In genomic region chr14:72613196-72613974, GRCh38 we compare ENCODE assay signal across 10 cellular contexts.
DNase-seq lines count a peak whose midpoint lies in the region; ATAC-seq and TF ChIP-seq lines count a peak whose summit lies in the region.
"Had no signal": no experiment of that assay in that cellular context is flagged by ENCODE, and none has a peak within 500 bp of the region (broad histone marks: within the 10 kb centered on the region; RNA-seq: fewer than 3 reads in every experiment).

No MANE protein-coding gene starts in this region.

- no peak for DNase-seq in HFFc6
- DNase-seq in Right ventricle myocardium superior = peak; percentile 91
- peak; percentile 4 for DNase-seq in progenitor cell of endocrine pancreas (ENCODE audit: low spot score, unreplicated experiment)
- DNase-seq in SW 1271 (lab: John Stamatoyannopoulos, UW) = no peak
- DNase-seq in globus pallidus (ENCODE audit: low spot score) = no peak
- no peak for DNase-seq in endothelial cell (ENCODE audit: low spot score)
- DNase-seq: T-helper 9 cell had no signal

- ATAC-seq in SK-N-SH treated with all-trans-retinoic acid at 6 μM for 48 hours (peak; percentile 14; the same call in 1 of the 3 replicates), Right ventricle myocardium superior (ENCODE audit: poor library complexity) (peak; percentile 76), GM21619 (IDR thresholded peaks at IDR 0.05; ENCODE audit: unreplicated experiment) (no peak)

- H3K9me3 Mint-ChIP-seq in HFFc6 = no peaks in the 10 kb centered on the region
- no peaks in the 10 kb centered on the region for H3K9me3 Mint-ChIP-seq in progenitor cell of endocrine pancreas (ENCODE audit: low read depth)
- no peaks in the 10 kb centered on the region for H3K9me3 Mint-ChIP-seq in endothelial cell (ENCODE audit: unreplicated experiment)
- H3K9me3 Mint-ChIP-seq: memory B cell had no signal

- H3K4me3 Mint-ChIP-seq in HFFc6 = no peak overlapping the region
- no peak overlapping the region for H3K4me3 Mint-ChIP-seq in progenitor cell of endocrine pancreas (ENCODE audit: low read depth)
- H3K4me3 Mint-ChIP-seq in endothelial cell (ENCODE audit: unreplicated experiment) = no peak overlapping the region
- H3K4me3 Mint-ChIP-seq: memory B cell had no signal

- intact Hi-C loops in Right ventricle myocardium superior (cut with DNase I) = no loop called here

- H3K36me3 Mint-ChIP-seq in HFFc6 (ENCODE audit: low read depth) (no peaks in the 10 kb centered on the region), progenitor cell of endocrine pancreas (ENCODE audit: insufficient read depth) (no peaks in the 10 kb centered on the region), endothelial cell (ENCODE audit: low read depth, unreplicated experiment) (no peaks in the 10 kb centered on the region)
- H3K36me3 Mint-ChIP-seq: memory B cell had no signal

- TF ChIP-seq CTCF in HFFc6 (IDR thresholded peaks at IDR 0.05) (no peak), progenitor cell of endocrine pancreas (IDR thresholded peaks at IDR 0.05; ENCODE audit: unreplicated experiment) (no peak), endothelial cell (IDR thresholded peaks at IDR 0.05; ENCODE audit: unreplicated experiment) (no peak)

- H3K27ac Mint-ChIP-seq in HFFc6 (0 out of 2 replicates have a peak overlapping the region, but pooled peaks have one; percentile 24), progenitor cell of endocrine pancreas (no peak overlapping the region), endothelial cell (ENCODE audit: unreplicated experiment) (no peak overlapping the region)
- H3K27ac Mint-ChIP-seq: memory B cell had no signal

- H3K27me3 Mint-ChIP-seq in HFFc6 (ENCODE audit: insufficient read depth) (no peaks in the 10 kb centered on the region), progenitor cell of endocrine pancreas (peaks cover 20% of the 10 kb centered on the region), endothelial cell (ENCODE audit: unreplicated experiment) (peaks cover 6% of the 10 kb centered on the region)

- peaks cover 85% of the 10 kb centered on the region for H3K4me1 Mint-ChIP-seq in HFFc6 (ENCODE audit: low read depth)
- H3K4me1 Mint-ChIP-seq in progenitor cell of endocrine pancreas (ENCODE audit: low read depth) = peaks cover 9% of the 10 kb centered on the region
- peaks cover 37% of the 10 kb centered on the region for H3K4me1 Mint-ChIP-seq in endothelial cell (ENCODE audit: unreplicated experiment)

TF ChIP-seq in SK-N-SH treated with all-trans-retinoic acid at 6 μM for 48 hours, 23 proteins besides CTCF, POLR2A, EP300 and RAD21:
- no peak for TF ChIP-seq TOX (CRISPR knock-in tag; IDR thresholded peaks at IDR 0.05; ENCODE audit: borderline replicate concordance)

Comparison
In these comparisons a context has a peak if more than half of its experiments do, and no peak if none do; other contexts are left out.
1. DNase-seq: peak in Right ventricle myocardium superior (single experiment) and progenitor cell of endocrine pancreas (single experiment); none in HFFc6 (single experiment), SW 1271 (0 of 2), globus pallidus (single experiment) and endothelial cell (single experiment).